Comparison of ENCODE assay signal across 18 cellular contexts in genomic region chr20:44442298-44443070, GRCh38. TPM values are rescaled to one million over a fixed set of nuclear protein-coding genes. Genes with fewer than 3 reads are reported as not detected.
DNase-seq lines count a peak whose midpoint lies in the region; ATAC-seq and TF ChIP-seq lines count a peak whose summit lies in the region.
"Had no signal": no experiment of that assay in that cellular context is flagged by ENCODE, and none has a peak within 500 bp of the region (broad histone marks: within the 10 kb centered on the region; RNA-seq: fewer than 3 reads in every experiment).

No MANE protein-coding gene starts in this region.

- no peaks in the 10 kb centered on the region for H3K36me3 ChIP-seq in muscle layer of duodenum (ENCODE audit: control insufficient read depth in 1 of 2, insufficient read depth in 2 of 2, low read length in 2 of 2)
- H3K36me3 ChIP-seq: thyroid gland had no signal

- no peak overlapping the region for H3K4me3 ChIP-seq in muscle layer of duodenum (ENCODE audit: low read depth in 1 of 2, low read length in 2 of 2)
- H3K4me3 ChIP-seq: lung, thyroid gland had no signal

- no peak for TF ChIP-seq CTCF in CD14-positive monocyte (IDR thresholded peaks at IDR 0.05)

- peak overlapping the region; percentile 38 to 78 for H3K4me3 Mint-ChIP-seq in CD14-positive monocyte
- H3K4me3 Mint-ChIP-seq: activated CD4-positive, alpha-beta T cell treated with anti-CD3 and anti-CD28 coated beads, Interleukin-2, amount 10 ng/mL, durations not matched to agents 24 days and 14 days; CD4-positive, alpha-beta T cell; naive thymus-derived CD8-positive, alpha-beta T cell had no signal

- no peak overlapping the region for H3K27ac Mint-ChIP-seq in CD14-positive monocyte
- H3K27ac Mint-ChIP-seq: activated CD4-positive, alpha-beta T cell treated with anti-CD3 and anti-CD28 coated beads, Interleukin-2, amount 10 ng/mL, durations not matched to agents 24 days and 14 days; CD4-positive, alpha-beta T cell had no signal

- no peaks in the 10 kb centered on the region for H3K4me1 ChIP-seq in muscle layer of duodenum (ENCODE audit: control insufficient read depth in 1 of 2, insufficient read depth in 2 of 2, low read length in 2 of 2)
- H3K4me1 ChIP-seq: thyroid gland had no signal

- H3K4me1 Mint-ChIP-seq in CD14-positive monocyte: peaks cover 14% of the 10 kb centered on the region
- H3K4me1 Mint-ChIP-seq: activated CD4-positive, alpha-beta T cell treated with anti-CD3 and anti-CD28 coated beads, Interleukin-2, amount 10 ng/mL, durations not matched to agents 24 days and 14 days had no signal

- no peak for DNase-seq in CD14-positive monocyte (ENCODE audit: low spot score)
- DNase-seq in NCI-H226: peak; percentile 7
- DNase-seq in amniotic epithelial cell (ENCODE audit: low read depth): peak; percentile 58
- no peak for DNase-seq in DMS53 (lab: John Stamatoyannopoulos, UW)
- DNase-seq in NCI-H2227 treated with DMSO at 0.1 percent for 48 hours (lab: John Stamatoyannopoulos, UW): no peak
- no peak for DNase-seq in stimulated activated CD4-positive, alpha-beta T cell treated with anti-CD3 and anti-CD28 coated beads, Interleukin-4, amount 100 ng/mL, for 24 hours
- DNase-seq: ACHN; activated CD4-positive, alpha-beta T cell treated with anti-CD3 and anti-CD28 coated beads, Interleukin-2, amount 10 ng/mL, durations not matched to agents 24 days and 14 days; amniotic stem cell; CD4-positive, alpha-beta T cell; DND-41; naive thymus-derived CD8-positive, alpha-beta T cell; NCI-H2081; NCI-H524 treated with DMSO at 0.1 percent for 48 hours; thyroid gland had no signal

- peaks cover 0 to 2% (median 0%) of the 10 kb centered on the region in 7 donors for H3K9me3 Mint-ChIP-seq in CD14-positive monocyte
- H3K9me3 Mint-ChIP-seq: activated CD4-positive, alpha-beta T cell treated with anti-CD3 and anti-CD28 coated beads, Interleukin-2, amount 10 ng/mL, durations not matched to agents 24 days and 14 days; CD4-positive, alpha-beta T cell; naive thymus-derived CD8-positive, alpha-beta T cell had no signal

- H3K27ac ChIP-seq in muscle layer of duodenum (ENCODE audit: low read length): peak overlapping the region; percentile 67
- H3K27ac ChIP-seq: thyroid gland had no signal

- no peak for ATAC-seq in GM21529 (IDR thresholded peaks at IDR 0.05; ENCODE audit: unreplicated experiment)
- ATAC-seq: naive thymus-derived CD8-positive, alpha-beta T cell had no signal

- H3K9me3 ChIP-seq in muscle layer of duodenum (ENCODE audit: control insufficient read depth in 1 of 2, low read length in 2 of 2): peaks cover 0 to 6% of the 10 kb centered on the region in 2 donors
- H3K9me3 ChIP-seq: thyroid gland had no signal

- H3K27me3 ChIP-seq in muscle layer of duodenum (ENCODE audit: low read depth, low read length): no peaks in the 10 kb centered on the region
- H3K27me3 ChIP-seq: thyroid gland had no signal

- H3K36me3 Mint-ChIP-seq in CD14-positive monocyte: no peaks in the 10 kb centered on the region
- H3K36me3 Mint-ChIP-seq: naive thymus-derived CD8-positive, alpha-beta T cell had no signal

- H3K27me3 Mint-ChIP-seq in CD14-positive monocyte (ENCODE audit: low read depth in 3 of 3): peaks cover 2 to 9% (median 7%) of the 10 kb centered on the region in 3 donors

- intact Hi-C loops in CD14-positive monocyte (cut with micrococcal nuclease): no loop called here

RNA-seq across cellular contexts. Expression of gene TTPAL, which starts 33.2 kb away (rescaled TPM):
- polyA plus RNA-seq in CD14-positive monocyte: 1 to 10 TPM; 3.0 to 4.9 TPM

Comparison
In these comparisons a context has a peak if more than half of its experiments do, and no peak if none do; other contexts are left out.
1. DNase-seq: peak in NCI-H226 (single experiment) and amniotic epithelial cell (single experiment); none in CD14-positive monocyte (single experiment), DMS53 (single experiment), NCI-H2227 treated with DMSO at 0.1 percent for 48 hours (single experiment) and stimulated activated CD4-positive, alpha-beta T cell treated with anti-CD3 and anti-CD28 coated beads, Interleukin-4, amount 100 ng/mL, for 24 hours (single experiment).